In the genomic region with DNA sequence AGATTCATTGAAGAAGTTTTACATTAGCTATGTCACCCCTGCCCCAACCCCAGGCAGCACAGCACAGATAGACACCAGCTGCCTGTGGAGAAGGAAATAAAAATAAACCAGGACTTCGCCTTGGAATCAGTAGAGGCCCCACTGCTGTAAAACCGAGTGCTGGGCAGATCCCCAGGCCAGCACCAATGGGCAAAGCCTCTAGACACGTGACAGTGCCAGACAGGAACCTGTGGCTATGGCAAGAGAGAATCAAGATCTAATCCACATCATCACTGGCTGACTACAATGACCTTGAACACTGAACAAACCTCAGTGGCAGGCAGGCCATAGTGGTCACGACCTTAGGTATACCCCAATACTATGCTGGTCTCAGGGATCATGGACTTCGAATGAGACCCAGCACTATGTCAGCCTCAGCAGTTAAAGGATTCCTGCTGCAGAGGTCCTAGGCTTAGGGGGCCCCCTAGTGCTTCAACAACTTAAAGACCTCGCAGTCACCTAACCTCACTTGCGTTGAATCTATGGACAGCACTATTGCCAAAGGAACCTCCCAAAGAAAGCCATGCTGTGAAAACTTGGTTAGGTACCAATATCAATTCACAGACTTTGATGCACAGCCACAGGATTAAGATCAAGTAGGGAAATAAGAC, we compare ENCODE assay signal across 1 cellular context.
TF ChIP-seq lines count a peak whose summit lies in the region.

No MANE protein-coding gene starts in this region.

TF ChIP-seq in Ishikawa, 13 proteins besides CTCF, POLR2A, EP300 and RAD21 (continued from another document):
- TF ChIP-seq, protein P1, sequence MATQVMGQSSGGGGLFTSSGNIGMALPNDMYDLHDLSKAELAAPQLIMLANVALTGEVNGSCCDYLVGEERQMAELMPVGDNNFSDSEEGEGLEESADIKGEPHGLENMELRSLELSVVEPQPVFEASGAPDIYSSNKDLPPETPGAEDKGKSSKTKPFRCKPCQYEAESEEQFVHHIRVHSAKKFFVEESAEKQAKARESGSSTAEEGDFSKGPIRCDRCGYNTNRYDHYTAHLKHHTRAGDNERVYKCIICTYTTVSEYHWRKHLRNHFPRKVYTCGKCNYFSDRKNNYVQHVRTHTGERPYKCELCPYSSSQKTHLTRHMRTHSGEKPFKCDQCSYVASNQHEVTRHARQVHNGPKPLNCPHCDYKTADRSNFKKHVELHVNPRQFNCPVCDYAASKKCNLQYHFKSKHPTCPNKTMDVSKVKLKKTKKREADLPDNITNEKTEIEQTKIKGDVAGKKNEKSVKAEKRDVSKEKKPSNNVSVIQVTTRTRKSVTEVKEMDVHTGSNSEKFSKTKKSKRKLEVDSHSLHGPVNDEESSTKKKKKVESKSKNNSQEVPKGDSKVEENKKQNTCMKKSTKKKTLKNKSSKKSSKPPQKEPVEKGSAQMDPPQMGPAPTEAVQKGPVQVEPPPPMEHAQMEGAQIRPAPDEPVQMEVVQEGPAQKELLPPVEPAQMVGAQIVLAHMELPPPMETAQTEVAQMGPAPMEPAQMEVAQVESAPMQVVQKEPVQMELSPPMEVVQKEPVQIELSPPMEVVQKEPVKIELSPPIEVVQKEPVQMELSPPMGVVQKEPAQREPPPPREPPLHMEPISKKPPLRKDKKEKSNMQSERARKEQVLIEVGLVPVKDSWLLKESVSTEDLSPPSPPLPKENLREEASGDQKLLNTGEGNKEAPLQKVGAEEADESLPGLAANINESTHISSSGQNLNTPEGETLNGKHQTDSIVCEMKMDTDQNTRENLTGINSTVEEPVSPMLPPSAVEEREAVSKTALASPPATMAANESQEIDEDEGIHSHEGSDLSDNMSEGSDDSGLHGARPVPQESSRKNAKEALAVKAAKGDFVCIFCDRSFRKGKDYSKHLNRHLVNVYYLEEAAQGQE (IDR thresholded peaks at IDR 0.05; ENCODE audit: low read depth), result no peak
- TF ChIP-seq YY1 (IDR thresholded peaks at IDR 0.05; ENCODE audit: low read depth), result no peak
